In the genomic region with DNA sequence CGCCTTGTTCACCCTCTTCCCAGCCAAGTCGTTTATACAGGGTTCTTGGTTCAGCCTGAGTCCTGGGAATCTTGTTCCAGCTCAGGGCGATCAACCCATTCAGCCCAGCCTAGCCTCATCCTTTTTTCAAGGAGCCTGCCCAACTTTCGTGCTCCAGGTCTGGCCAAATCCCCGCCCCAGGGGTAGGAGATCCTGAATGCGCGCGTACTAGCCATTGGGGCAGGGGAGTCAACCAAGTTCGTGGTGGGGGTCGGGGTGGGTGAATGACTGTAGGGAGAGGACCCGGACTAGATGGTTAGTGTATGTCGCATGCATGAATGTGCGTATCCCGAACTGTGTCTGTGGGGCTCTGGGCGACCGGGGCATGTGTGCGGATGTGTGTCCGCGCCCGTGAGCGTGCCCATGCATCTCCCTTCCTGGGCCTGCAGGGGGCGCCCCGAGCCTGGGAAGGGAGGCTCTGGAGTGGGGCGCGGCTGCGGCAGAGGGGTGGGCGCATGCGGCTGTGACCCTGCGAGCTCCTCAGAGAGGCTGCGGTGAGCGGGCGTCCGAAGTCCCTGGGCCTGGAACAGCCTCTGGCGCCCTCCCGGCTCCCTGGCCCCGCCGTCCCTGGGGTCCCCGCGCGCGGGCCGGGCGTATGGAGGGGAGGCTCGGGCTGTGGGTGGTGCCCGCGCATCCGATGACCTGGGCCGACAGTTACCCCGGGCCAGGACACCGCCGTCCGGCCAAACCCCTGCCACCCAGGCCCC, we compare ENCODE assay signal across 8 cellular contexts.
A peak's percentile ranks its signal among the peaks of the same experiment; 100 is the strongest.
DNase-seq lines count a peak whose midpoint lies in the region; ATAC-seq and TF ChIP-seq lines count a peak whose summit lies in the region.

No MANE protein-coding gene starts in this region.

- ATAC-seq in GM21825 (IDR thresholded peaks at IDR 0.05; ENCODE audit: unreplicated experiment) (peak; percentile 74), HG02610 (IDR thresholded peaks at IDR 0.05; ENCODE audit: unreplicated experiment) (no peak)

- DNase-seq in AG20443 (ENCODE audit: low spot score) (peak; percentile 93), NCI-H2107 treated with DMSO at 0.1 percent for 48 hours (lab: John Stamatoyannopoulos, UW; ENCODE audit: unreplicated experiment) (peak; percentile 13), choroid plexus epithelial cell (ENCODE audit: low read depth) (peak; percentile 58), kidney glomerular epithelial cell (lab: John Stamatoyannopoulos, UW) (peak; percentile 48)
- DNase-seq in activated CD4-positive, alpha-beta T cell treated with anti-CD3 and anti-CD28 coated beads for 4 hours = peak; percentile 68 to 74
- peak; percentile 55 to 74 for DNase-seq in stimulated activated CD4-positive, alpha-beta T cell treated with anti-CD3 and anti-CD28 coated beads, Interleukin-15, amount 100 ng/mL, for 1 hour (ENCODE audit: low read depth in 1 of 2, low spot score in 1 of 2)

- TF ChIP-seq CTCF in choroid plexus epithelial cell (conservative IDR thresholded peaks at IDR 0.05; ENCODE audit: low read depth, low read length) = peak; percentile 77

- peak overlapping the region; percentile 66 for H3K4me3 ChIP-seq in choroid plexus epithelial cell (ENCODE audit: low read depth, low read length)

Comparison
In these comparisons a context has a peak if more than half of its experiments do, and no peak if none do; other contexts are left out.
1. DNase-seq: peak in every context shown above with its lines; median percentile 93 in AG20443; 71 in activated CD4-positive, alpha-beta T cell treated with anti-CD3 and anti-CD28 coated beads for 4 hours; 64 in stimulated activated CD4-positive, alpha-beta T cell treated with anti-CD3 and anti-CD28 coated beads, Interleukin-15, amount 100 ng/mL, for 1 hour; 58 in choroid plexus epithelial cell; 48 in kidney glomerular epithelial cell; 13 in NCI-H2107 treated with DMSO at 0.1 percent for 48 hours.